ENCODE assay signal across 10 cellular contexts in the genomic region with DNA sequence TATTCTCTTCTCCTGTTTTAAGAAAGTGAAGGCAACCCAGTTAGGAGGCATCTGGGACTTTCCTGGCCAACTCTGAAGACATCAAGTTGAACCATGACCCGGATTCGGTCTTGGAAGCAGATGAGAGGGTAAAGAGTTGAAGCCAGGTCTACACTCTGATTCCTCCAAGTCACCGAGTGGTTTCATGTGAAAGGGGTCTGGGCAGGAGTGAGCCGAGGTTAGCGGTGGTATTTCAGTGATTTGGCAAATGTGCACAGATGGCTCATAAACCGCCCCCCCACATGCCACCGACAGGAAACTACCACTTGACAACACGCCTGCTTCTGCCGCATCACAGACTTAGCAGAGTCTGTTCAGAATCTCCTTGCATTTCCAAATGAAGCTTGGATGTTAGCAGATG. TPM values are rescaled to one million over a fixed set of nuclear protein-coding genes. Genes with fewer than 3 reads are reported as not detected.
A peak's percentile ranks its signal among the peaks of the same experiment; 100 is the strongest.
DNase-seq lines count a peak whose midpoint lies in the region; TF ChIP-seq lines count a peak whose summit lies in the region.
"Had no signal": no experiment of that assay in that cellular context is flagged by ENCODE, and none has a peak within 500 bp of the region (broad histone marks: within the 10 kb centered on the region; RNA-seq: fewer than 3 reads in every experiment).

No MANE protein-coding gene starts in this region.

- no peak overlapping the region for H3K9ac ChIP-seq in smooth muscle cell (ENCODE audit: low read depth)

- H3K36me3 ChIP-seq in smooth muscle cell (ENCODE audit: low read depth) (no peaks in the 10 kb centered on the region), stomach (no peaks in the 10 kb centered on the region)

- DNase-seq in NCI-H1417 (lab: John Stamatoyannopoulos, UW) (peak in 2 of 3 experiments; percentile 35 to 70), NCI-H1417 treated with DMSO at 0.1 percent for 48 hours (lab: John Stamatoyannopoulos, UW) (no peak), NCI-H2171 treated with DMSO at 0.1 percent for 48 hours (lab: John Stamatoyannopoulos, UW) (peak; percentile 92), activated T-cell treated with anti-CD3 and anti-CD28 coated beads for 1 hour (ENCODE audit: low read depth) (peak; percentile 65), smooth muscle cell (lab: John Stamatoyannopoulos, UW; ENCODE audit: unreplicated experiment) (no peak), amniotic stem cell (lab: John Stamatoyannopoulos, UW) (no peak), HPDE6-E6E7 (ENCODE audit: extremely low spot score) (no peak), stomach (no peak)

- H3K4me1 ChIP-seq in smooth muscle cell (ENCODE audit: low read depth) (peaks cover 4% of the 10 kb centered on the region), stomach (peaks cover 0 to 33% (median 9%) of the 10 kb centered on the region in 4 donors)

- TF ChIP-seq POLR2A in stomach (IDR thresholded peaks at IDR 0.05), result no peak

- no peaks in the 10 kb centered on the region for H3K79me2 ChIP-seq in smooth muscle cell (ENCODE audit: low read depth)

- intact Hi-C loops in stomach (cut with DNase I; ENCODE audit: low total_unique reads), result no loop called here

- H3K4me3 ChIP-seq in smooth muscle cell (no peak overlapping the region), stomach (no peak overlapping the region)
- H3K4me3 ChIP-seq: lung had no signal

- no peaks in the 10 kb centered on the region for H4K20me1 ChIP-seq in smooth muscle cell (ENCODE audit: low read depth)

- TF ChIP-seq CTCF in smooth muscle cell (IDR thresholded peaks at IDR 0.05; ENCODE audit: borderline replicate concordance, insufficient read depth, poor library complexity, severe bottlenecking) (no peak), stomach (IDR thresholded peaks at IDR 0.05) (no peak)

- H3K9me3 ChIP-seq in smooth muscle cell (replicated peaks; ENCODE audit: low read depth) (no peaks in the 10 kb centered on the region), stomach (no peaks in the 10 kb centered on the region)

- no peak for TF ChIP-seq EP300 in stomach (IDR thresholded peaks at IDR 0.05)

- peak overlapping the region; percentile 36 for H3K27ac ChIP-seq in smooth muscle cell (ENCODE audit: low read depth)
- H3K27ac ChIP-seq in stomach, result peak overlapping the region in 1 of 5 donors; percentile 28

- H3F3A ChIP-seq in smooth muscle cell (ENCODE audit: low read depth), result no peaks in the 10 kb centered on the region

- H2AFZ ChIP-seq in smooth muscle cell (ENCODE audit: low read depth), result no peak overlapping the region

- peak overlapping the region; percentile 9 for H3K4me2 ChIP-seq in smooth muscle cell

- WGBS in smooth muscle cell (ENCODE audit: low lambda C conversion rate), result 54% methylated on average over 9 of the region's 9 CpGs
- 52 to 75% (median 66%) methylated on average over 9 of the region's 9 CpGs for WGBS in stomach, 5 donors

- H3K27me3 ChIP-seq in smooth muscle cell (ENCODE audit: low read depth) (no peaks in the 10 kb centered on the region), stomach (no peaks in the 10 kb centered on the region)

RNA-seq across cellular contexts. Expression of a gene that starts 11.3 kb away (rescaled TPM):
- 39.4 and 60.9 TPM in 2 replicates for total RNA-seq in smooth muscle cell
- 55.5 and 68.1 TPM in 2 replicates for polyA plus RNA-seq in smooth muscle cell
- total RNA-seq in stomach, result 100 to 1,000 TPM in 3 of 5 donors, 10 to 100 TPM in 2; 44.2 to 298 (median 104) TPM
- 10 to 100 TPM; 35.9 to 41.5 (median 36.4) TPM for polyA plus RNA-seq in stomach

RNA-seq across cellular contexts. Expression of a gene that starts 15.8 kb away (rescaled TPM):
- total RNA-seq in smooth muscle cell (23.6 and 23.8 TPM in 2 replicates), stomach (100 to 1,000 TPM in 1 of 5 donors, 10 to 100 TPM in 4; 33.5 to 244 (median 70.9) TPM)
- polyA plus RNA-seq in smooth muscle cell (31.8 and 37.5 TPM in 2 replicates), stomach (100 to 1,000 TPM; 161 to 232 (median 197) TPM)
- total RNA-seq: T-helper 1 cell treated with Interleukin-12 subunit alpha and Interleukin-12 subunit beta and Interleukin-4 antibody, amounts not matched to agents 30 ng/mL and 1 ng/mL, for 36 hours had no signal

RNA-seq across cellular contexts. Expression of a gene that starts 21.9 kb away (rescaled TPM):
- total RNA-seq in smooth muscle cell (4.7 and 5.9 TPM in 2 replicates), stomach (10 to 100 TPM in 2 of 5 donors, 1 to 10 TPM in 1, not detected in 2; 2.0 to 17.0 (median 14.8) TPM)
- polyA plus RNA-seq in smooth muscle cell (16.8 and 23.8 TPM in 2 replicates), stomach (1 to 10 TPM; 1.8 to 2.6 (median 2.4) TPM)

RNA-seq across cellular contexts. Expression of a gene that starts 33.9 kb away (rescaled TPM):
- 1.7 and 7.6 TPM in 2 replicates for total RNA-seq in smooth muscle cell
- polyA plus RNA-seq in smooth muscle cell, result 0.89 and 2.4 TPM in 2 replicates
- 10 to 100 TPM in 3 of 5 donors, 1 to 10 TPM in 2; 2.3 to 68.7 (median 16.2) TPM for total RNA-seq in stomach
- 10 to 100 TPM in 1 of 3 donors, 1 to 10 TPM in 2; 3.1 to 10.1 (median 7.0) TPM for polyA plus RNA-seq in stomach

RNA-seq across cellular contexts. Expression of a gene that starts 34.1 kb away (rescaled TPM):
- total RNA-seq in smooth muscle cell (6.9 and 7.4 TPM in 2 replicates), stomach (10 to 100 TPM in 3 of 5 donors, not detected in 2; 11.6 to 15.9 (median 14.2) TPM)
- polyA plus RNA-seq in smooth muscle cell (14.7 and 16.6 TPM in 2 replicates), stomach (1 to 10 TPM; 5.6 to 7.6 (median 7.4) TPM)

Comparison
In these comparisons a context has a peak if more than half of its experiments do, and no peak if none do; other contexts are left out.
1. DNase-seq: peak in NCI-H1417 (2 of 3), NCI-H2171 treated with DMSO at 0.1 percent for 48 hours (single experiment) and activated T-cell treated with anti-CD3 and anti-CD28 coated beads for 1 hour (single experiment); none in NCI-H1417 treated with DMSO at 0.1 percent for 48 hours (single experiment), smooth muscle cell (single experiment), amniotic stem cell (single experiment), HPDE6-E6E7 (single experiment) and stomach (single experiment).